Comparison of ENCODE assay signal across 12 cellular contexts in genomic region chr1:16348414-16349182, GRCh38. TPM values are rescaled to one million over a fixed set of nuclear protein-coding genes. Genes with fewer than 3 reads are reported as not detected.
DNase-seq lines count a peak whose midpoint lies in the region; ATAC-seq, FAIRE-seq and TF ChIP-seq lines count a peak whose summit lies in the region.
"Had no signal": no experiment of that assay in that cellular context is flagged by ENCODE, and none has a peak within 500 bp of the region (broad histone marks: within the 10 kb centered on the region; RNA-seq: fewer than 3 reads in every experiment).

No MANE protein-coding gene starts in this region.

- H3K27me3 ChIP-seq in IMR-90 (ENCODE audit: control insufficient read depth, insufficient read depth, low read length): no peaks in the 10 kb centered on the region
- H3K27me3 ChIP-seq in K562 (ENCODE audit: control insufficient read depth in 2 of 2, insufficient read depth in 2 of 2, low read length in 2 of 2): no peaks in the 10 kb centered on the region
- no peaks in the 10 kb centered on the region for H3K27me3 ChIP-seq in uterus

- H3K9me1 ChIP-seq in IMR-90 (ENCODE audit: insufficient read depth, low read length) (peaks cover 14% of the 10 kb centered on the region), K562 (ENCODE audit: control insufficient read depth, insufficient read depth, low read length) (no peaks in the 10 kb centered on the region)

- no peak overlapping the region for H4K8ac ChIP-seq in IMR-90 (ENCODE audit: low read depth in 2 of 2, low read length in 2 of 2)

- peak overlapping the region; percentile 59 for H2BK5ac ChIP-seq in IMR-90 (ENCODE audit: low read depth, low read length, poor library complexity, severe bottlenecking)

- no peak for FAIRE-seq in K562 (lab: Jason Lieb, UNC)

- H3K9ac ChIP-seq in IMR-90 (ENCODE audit: low read depth, low read length) (no peak overlapping the region), K562 (ENCODE audit: insufficient read depth in 1 of 2, low read depth in 2 of 2, low read length in 2 of 2) (peak overlapping the region in 1 of 2 experiments; percentile 45; a peak in 1 of 4 replicates)

- H3K4me2 ChIP-seq in IMR-90 (ENCODE audit: low read depth, low read length) (peak overlapping the region; percentile 80; the same call in 1 of the 2 replicates), K562 (ENCODE audit: insufficient read depth, low read length) (peak overlapping the region; percentile 39)

- H3K56ac ChIP-seq in IMR-90 (ENCODE audit: extremely low read depth, insufficient read depth, low read length): 0 out of 2 replicates have a peak overlapping the region, but pooled peaks have one; percentile 30

- H4K20me1 ChIP-seq in IMR-90 (ENCODE audit: insufficient read depth, low read length) (peaks cover 73% of the 10 kb centered on the region), K562 (replicated peaks; ENCODE audit: control insufficient read depth, insufficient read depth, low read length) (peaks cover 4% of the 10 kb centered on the region; the same call in 1 of the 2 replicates)

- no peak overlapping the region for H3K18ac ChIP-seq in IMR-90 (ENCODE audit: low read depth, low read length)

- ATAC-seq in IMR-90 (ENCODE audit: low read depth) (peak; percentile 24), K562 (no peak), HG03460 (IDR thresholded peaks at IDR 0.05; ENCODE audit: unreplicated experiment) (no peak), WTC11 (no peak), HG02885 (IDR thresholded peaks at IDR 0.05; ENCODE audit: poor library complexity, unreplicated experiment) (no peak)

- TF ChIP-seq CTCF in AG09309 (IDR thresholded peaks at IDR 0.05; ENCODE audit: control insufficient read depth, insufficient read depth, low read depth, low read length, missing control alignments) (no peak), IMR-90 (conservative IDR thresholded peaks at IDR 0.05; ENCODE audit: low read depth, low read length) (no peak), K562 (IDR thresholded peaks at IDR 0.05 in 2 of 3, conservative IDR thresholded peaks at IDR 0.05 in 1 of 3; ENCODE audit: insufficient read depth in 2 of 3, low read depth in 1 of 3, low read length in 3 of 3) (no peak), uterus (IDR thresholded peaks at IDR 0.05) (no peak), WTC11 (IDR thresholded peaks at IDR 0.05) (no peak)

- H3K4me3 ChIP-seq in AG09309 (ENCODE audit: control insufficient read depth, low read depth, low read length) (no peak overlapping the region), IMR-90 (ENCODE audit: insufficient read depth, low read depth, low read length) (no peak overlapping the region), K562 (no peak overlapping the region), mesodermal cell (ENCODE audit: extremely low read depth, insufficient read depth, low read length, poor library complexity, severe bottlenecking) (no peak overlapping the region), uterus (no peak overlapping the region)

- H3K27ac ChIP-seq in IMR-90 (ENCODE audit: insufficient read depth, low read length) (no peak overlapping the region), K562 (ENCODE audit: extremely low read depth, low read depth, low read length) (peak overlapping the region; percentile 39; the same call in 1 of the 3 replicates), mesodermal cell (ENCODE audit: low read depth, low read length, severe bottlenecking) (peak overlapping the region; percentile 95), uterus (peak overlapping the region in 1 of 2 donors; percentile 25)

- no peak overlapping the region for H4K5ac ChIP-seq in IMR-90 (ENCODE audit: low read depth, low read length)

- no peak for TF ChIP-seq RAD21 in IMR-90 (IDR thresholded peaks at IDR 0.05; ENCODE audit: low read length)
- TF ChIP-seq RAD21 in K562 (CRISPR knock-in tag; conservative IDR thresholded peaks at IDR 0.05 in 1 of 2, IDR thresholded peaks at IDR 0.05 in 1 of 2): no peak

- dilution Hi-C loops in IMR-90 (cut with HindIII; ENCODE audit: low sequenced_read_pairs, unreplicated experiment): no loop called here

- H3K79me1 ChIP-seq in IMR-90 (ENCODE audit: low read depth in 1 of 2, low read length in 2 of 2): peaks cover 0 to 48% of the 10 kb centered on the region in 2 experiments; a peak in 3 of 4 replicates

- H3K27me3 Mint-ChIP-seq in WTC11 (ENCODE audit: low read depth): no peaks in the 10 kb centered on the region

- H3K4me3 Mint-ChIP-seq in WTC11: no peak overlapping the region

- H3K36me3 ChIP-seq in IMR-90 (ENCODE audit: control insufficient read depth, insufficient read depth, low read length) (no peaks in the 10 kb centered on the region), K562 (ENCODE audit: control insufficient read depth, insufficient read depth, low read length) (peaks cover 15% of the 10 kb centered on the region; the same call in 2 of the 3 replicates), mesodermal cell (ENCODE audit: control insufficient read depth, insufficient read depth, low read length) (no peaks in the 10 kb centered on the region), uterus (no peaks in the 10 kb centered on the region)

- H3K79me2 ChIP-seq in K562 (ENCODE audit: control insufficient read depth, insufficient read depth, low read length): peaks cover 89% of the 10 kb centered on the region

- no peak overlapping the region for H2AFZ ChIP-seq in IMR-90 (replicated peaks; ENCODE audit: low read length, poor library complexity)
- H2AFZ ChIP-seq in K562 (ENCODE audit: low read depth, low read length): no peak overlapping the region

- no peak overlapping the region for H2AK5ac ChIP-seq in IMR-90 (ENCODE audit: low read depth, low read length)

- POLR2A ChIA-PET in IMR-90 (lab: Charles Lee; ENCODE audit: unreplicated experiment) (no interaction called here), K562 (lab: Yijun Ruan, JAX) (interaction anchor here (0.7 to 1.6 kb wide), 6 partner anchors 10 to 21 kb away, joined by 3 to 8 read pairs (median 3); no protein-coding TSS in a partner anchor), WTC11 (lab: Charles Lee) (no interaction called here)

- no peak overlapping the region for H4K91ac ChIP-seq in IMR-90 (ENCODE audit: insufficient read depth, low read depth, low read length)

- H3K4me1 Mint-ChIP-seq in WTC11: peaks cover 21% of the 10 kb centered on the region

- H3K27ac Mint-ChIP-seq in WTC11: no peak overlapping the region

- no peak for TF ChIP-seq POLR2A in IMR-90 (IDR thresholded peaks at IDR 0.05; ENCODE audit: low read depth, low read length)
- TF ChIP-seq POLR2A in K562 (conservative IDR thresholded peaks at IDR 0.05): no peak
- no peak for TF ChIP-seq POLR2A in uterus (IDR thresholded peaks at IDR 0.05)

- in situ Hi-C loops in IMR-90 (cut with MboI; ENCODE audit: low sequenced_read_pairs) (no loop called here), K562 (cut with MboI) (no loop called here)

- H2BK20ac ChIP-seq in IMR-90 (ENCODE audit: low read depth, low read length): 0 out of 2 replicates have a peak overlapping the region, but pooled peaks have one; percentile 38

- 100% methylated on average over 4 of the region's 14 CpGs; no CpG with 5 or more reads in 1 of the 2 experiments for WGBS in IMR-90 (ENCODE audit: extremely low coverage in 2 of 2, insufficient read length in 1 of 2), 2 experiments
- WGBS in K562 (ENCODE audit: insufficient coverage, low coverage, missing lambda C conversion rate): 67% methylated on average over 14 of the region's 14 CpGs
- 97 to 98% methylated on average over 9 to 12 of the region's 14 CpGs for WGBS in mesodermal cell (ENCODE audit: insufficient coverage in 2 of 2), 2 experiments

- no TSS peak for BruUV-seq in IMR-90 (replicated peaks; lab: Mats Ljungman, UMichigan)
- BruUV-seq in K562 (replicated peaks; lab: Mats Ljungman, UMichigan): no TSS peak

- peaks cover 9% of the 10 kb centered on the region for H3K4me1 ChIP-seq in IMR-90 (ENCODE audit: control insufficient read depth, insufficient read depth, low read length)
- peaks cover 19 to 25% of the 10 kb centered on the region in 2 experiments for H3K4me1 ChIP-seq in K562 (replicated peaks in 1 of 2; ENCODE audit: control insufficient read depth in 2 of 2, insufficient read depth in 2 of 2, low read length in 2 of 2)
- H3K4me1 ChIP-seq in mesodermal cell (ENCODE audit: control insufficient read depth, insufficient read depth, low read length, poor library complexity, severe bottlenecking): peaks cover 26% of the 10 kb centered on the region
- H3K4me1 ChIP-seq in uterus: peaks cover 0 to 7% of the 10 kb centered on the region in 2 donors

- no peaks in the 10 kb centered on the region for H3K36me3 Mint-ChIP-seq in WTC11

- no peaks in the 10 kb centered on the region for H3K9me3 Mint-ChIP-seq in WTC11

- H2BK120ac ChIP-seq in IMR-90 (ENCODE audit: low read depth, low read length): no peak overlapping the region; the same call in 1 of the 2 replicates

- peak overlapping the region; percentile 46; the same call in 1 of the 2 replicates for H3K4ac ChIP-seq in IMR-90 (ENCODE audit: low read depth, low read length)

- intact Hi-C loops in IMR-90 (cut with micrococcal nuclease) (no loop called here), K562 (cut with micrococcal nuclease) (no loop called here), uterus (cut with DNase I; ENCODE audit: low total_unique reads) (no loop called here)

- peak overlapping the region; percentile 45; the same call in 1 of the 2 replicates for H3K23ac ChIP-seq in IMR-90 (ENCODE audit: low read depth, low read length)

- DNase-seq in AG09309 (ENCODE audit: low read depth): peak; percentile 54
- DNase-seq in IMR-90: peak; percentile 85
- peak in 2 of 4 experiments; percentile 4 to 19 for DNase-seq in K562 (ENCODE audit: extremely low read depth in 1 of 4, low spot score in 3 of 4)
- DNase-seq in uterus: no peak
- no peak for DNase-seq in WTC11 (ENCODE audit: low spot score)
- DNase-seq: activated T-cell treated with anti-CD3 and anti-CD28 coated beads, Interleukin-2, amount 50 U/mL, for 48 hours; Caco-2; GOT3; NCI-H2171 had no signal

- H3K9me3 ChIP-seq in IMR-90 (ENCODE audit: control insufficient read depth, insufficient read depth, low read length): no peaks in the 10 kb centered on the region
- no peaks in the 10 kb centered on the region for H3K9me3 ChIP-seq in K562 (replicated peaks; ENCODE audit: control insufficient read depth, insufficient read depth, low read depth, low read length)
- no peaks in the 10 kb centered on the region for H3K9me3 ChIP-seq in mesodermal cell (ENCODE audit: control insufficient read depth, low read length)
- H3K9me3 ChIP-seq in uterus: no peaks in the 10 kb centered on the region
- H3K9me3 ChIP-seq: Caco-2 had no signal

- no peak for TF ChIP-seq EP300 in K562 (IDR thresholded peaks at IDR 0.05; ENCODE audit: low read length)

- H3K14ac ChIP-seq in IMR-90 (replicated peaks; ENCODE audit: low read depth, low read length): no peak overlapping the region

- no peak overlapping the region for H2AK9ac ChIP-seq in IMR-90 (replicated peaks; ENCODE audit: low read depth, low read length, poor library complexity)

- H2BK15ac ChIP-seq in IMR-90 (ENCODE audit: low read depth, low read length): no peak overlapping the region

- CTCF ChIA-PET in IMR-90 (lab: Yijun Ruan, JAX): no interaction called here
- CTCF ChIA-PET in K562 (lab: Yijun Ruan, JAX; ENCODE audit: low intra/inter-chr PET ratio): interaction anchor here (0.6 kb wide), 1 partner anchor 16 kb away, joined by 3 read pairs; no protein-coding TSS in a partner anchor
- CTCF ChIA-PET in WTC11 (lab: Charles Lee): interaction anchor here (1.1 kb wide), 1 partner anchor 15 kb away, joined by 3 read pairs; no protein-coding TSS in a partner anchor

RNA-seq across cellular contexts. Expression of gene FBXO42, which starts 3.7 kb away (rescaled TPM):
- 11.4 and 12.0 TPM in 2 replicates for total RNA-seq in IMR-90 (2012; rRNA removed)
- 18.8 and 19.6 TPM in 2 replicates for polyA plus RNA-seq in IMR-90 (2012; rRNA removed)
- polyA plus RNA-seq in IMR-90 (2012; cell fraction: cytosol; rRNA removed): 14.5 and 15.0 TPM in 2 replicates
- 24.6 and 26.4 TPM in 2 replicates for polyA plus RNA-seq in IMR-90 (2012; cell fraction: nucleus; rRNA removed; ENCODE audit: low replicate concordance)
- total RNA-seq in K562 (2011; cell fraction: chromatin; rRNA removed; ENCODE audit: low replicate concordance): 67.9 and 105 TPM in 2 replicates
- total RNA-seq in K562 (2011; cell fraction: nucleolus; rRNA removed): 41.7 and 47.5 TPM in 2 replicates
- 69.1 and 89.4 TPM in 2 replicates for total RNA-seq in K562 (2011; cell fraction: nucleoplasm; rRNA removed)
- 11.6 and 13.6 TPM in 2 replicates for total RNA-seq in K562 (2014; rRNA removed)
- 14.6 and 17.4 TPM in 2 replicates for total RNA-seq in K562 (2014; rRNA removed; fragmentation: Illumina TruSeq; extraction: Trizol)
- total RNA-seq in K562 (2015; rRNA removed; fragmentation: Illumina TruSeq; extraction: Trizol): 15.5 and 17.5 TPM in 2 replicates
- 21.2 and 24.1 TPM in 2 replicates for total RNA-seq in K562 (2021)
- 23.6 and 37.6 TPM in 2 replicates for polyA plus RNA-seq in K562 (2011; rRNA removed)
- polyA plus RNA-seq in K562 (2011; cell fraction: cytosol; rRNA removed): 26.7 and 30.1 TPM in 2 replicates
- polyA plus RNA-seq in K562 (2011; cell fraction: nucleus; rRNA removed): 48.3 and 53.6 TPM in 2 replicates
- 17.4 and 33.7 TPM in 2 replicates for polyA plus RNA-seq in K562 (2012)
- 20.8 and 24.8 TPM in 2 replicates for polyA plus RNA-seq in K562 (2014; fragmentation: Illumina TruSeq; extraction: Trizol)
- 1 to 10 TPM; 7.2 to 8.0 TPM for polyA plus RNA-seq in K562 (2014; fragmentation: Nextera tagmentation; extraction: Ambion mirVana)
- 15.4 and 20.1 TPM in 2 replicates for polyA plus RNA-seq in K562 (2014; rRNA removed)
- polyA minus RNA-seq in K562 (2011; rRNA and poly(A)+ RNA removed): 31.9 and 41.8 TPM in 2 replicates
- polyA minus RNA-seq in K562 (2011; cell fraction: cytosol; rRNA and poly(A)+ RNA removed): 13.6 and 19.1 TPM in 2 replicates
- polyA minus RNA-seq in K562 (2011; cell fraction: nucleus; rRNA and poly(A)+ RNA removed): 13.2 and 26.5 TPM in 2 replicates
- 19.1 TPM for polyA plus RNA-seq in mesodermal cell (2013, experiment 1 of 2)
- polyA plus RNA-seq in mesodermal cell (2013, experiment 2 of 2): 15.0 TPM
- total RNA-seq in uterus: 10 to 100 TPM; 21.0 to 30.3 (median 23.0) TPM
- 16.6 to 18.0 TPM (median 17.5 TPM) in 3 replicates for total RNA-seq in WTC11 (2021)

RNA-seq across cellular contexts. Expression of gene SZRD1, which starts 18.4 kb away (rescaled TPM):
- total RNA-seq in IMR-90 (2012; rRNA removed) (104 and 119 TPM in 2 replicates), K562 (2014; rRNA removed) (72.9 and 112 TPM in 2 replicates), K562 (2014; rRNA removed; fragmentation: Illumina TruSeq; extraction: Trizol) (48.5 and 53.3 TPM in 2 replicates), K562 (2015; rRNA removed; fragmentation: Illumina TruSeq; extraction: Trizol) (80.1 and 88.3 TPM in 2 replicates), K562 (2021) (145 and 149 TPM in 2 replicates), uterus (100 to 1,000 TPM in 1 of 4 donors, 10 to 100 TPM in 3; 24.4 to 126 (median 47.2) TPM), WTC11 (2021) (94.9 to 113 TPM (median 104 TPM) in 3 replicates)
- polyA plus RNA-seq in IMR-90 (2012; rRNA removed) (140 and 149 TPM in 2 replicates), K562 (2011; rRNA removed) (82.5 and 83.2 TPM in 2 replicates), K562 (2014; fragmentation: Illumina TruSeq; extraction: Trizol) (143 and 171 TPM in 2 replicates), K562 (2014; fragmentation: Nextera tagmentation; extraction: Ambion mirVana) (1 to 10 TPM; 3.9 to 7.2 TPM), K562 (2014; rRNA removed) (82.5 and 110 TPM in 2 replicates)
- polyA plus RNA-seq in IMR-90 (2012; cell fraction: cytosol; rRNA removed): 98.0 and 110 TPM in 2 replicates
- polyA plus RNA-seq in IMR-90 (2012; cell fraction: nucleus; rRNA removed; ENCODE audit: low replicate concordance): 71.0 and 75.7 TPM in 2 replicates
- 32.7 and 51.8 TPM in 2 replicates for total RNA-seq in K562 (2011; cell fraction: chromatin; rRNA removed; ENCODE audit: low replicate concordance)
- total RNA-seq in K562 (2011; cell fraction: nucleolus; rRNA removed): 40.4 and 41.1 TPM in 2 replicates
- 47.8 and 68.1 TPM in 2 replicates for total RNA-seq in K562 (2011; cell fraction: nucleoplasm; rRNA removed)
- 119 and 167 TPM in 2 replicates for polyA plus RNA-seq in K562 (2011; cell fraction: cytosol; rRNA removed)
- 47.8 and 62.7 TPM in 2 replicates for polyA plus RNA-seq in K562 (2011; cell fraction: nucleus; rRNA removed)
- 91.4 and 111 TPM in 2 replicates for polyA plus RNA-seq in K562 (2012)
- polyA minus RNA-seq in K562 (2011; rRNA and poly(A)+ RNA removed): 36.0 and 46.5 TPM in 2 replicates
- polyA minus RNA-seq in K562 (2011; cell fraction: cytosol; rRNA and poly(A)+ RNA removed): 60.6 and 62.5 TPM in 2 replicates
- 12.4 and 16.3 TPM in 2 replicates for polyA minus RNA-seq in K562 (2011; cell fraction: nucleus; rRNA and poly(A)+ RNA removed)
- polyA plus RNA-seq in mesodermal cell (2013, experiment 1 of 2): 87.9 TPM
- 70.4 TPM for polyA plus RNA-seq in mesodermal cell (2013, experiment 2 of 2)

Comparison
In these comparisons a context has a peak if more than half of its experiments do, and no peak if none do; other contexts are left out.
1. DNase-seq: peak in AG09309 (single experiment) and IMR-90 (single experiment); none in uterus (0 of 2) and WTC11 (single experiment).